ENCODE assay signal across 19 cellular contexts in genomic region chr6:44292661-44293365, GRCh38. TPM values are rescaled to one million over a fixed set of nuclear protein-coding genes. Genes with fewer than 3 reads are reported as not detected.
DNase-seq lines count a peak whose midpoint lies in the region; ATAC-seq lines count a peak whose summit lies in the region.
"Had no signal": no experiment of that assay in that cellular context is flagged by ENCODE, and none has a peak within 500 bp of the region (broad histone marks: within the 10 kb centered on the region; RNA-seq: fewer than 3 reads in every experiment).

No MANE protein-coding gene starts in this region.

- no CpG with 5 or more reads among the region's 4 CpGs for WGBS in trophoblast cell (ENCODE audit: extremely low coverage, insufficient coverage, insufficient read length)

- H3K79me2 ChIP-seq in trophoblast cell (ENCODE audit: control insufficient read depth, insufficient read depth, low read length, poor library complexity): no peaks in the 10 kb centered on the region

- H3K4me1 ChIP-seq in trophoblast cell (ENCODE audit: control insufficient read depth in 1 of 2, insufficient read depth in 2 of 2, low read length in 2 of 2): peaks cover 4 to 6% of the 10 kb centered on the region in 2 experiments
- H3K4me1 ChIP-seq: BLaER1 had no signal

- no peaks in the 10 kb centered on the region for H3K36me3 ChIP-seq in trophoblast cell (ENCODE audit: control insufficient read depth in 1 of 2, insufficient read depth in 2 of 2, low read length in 2 of 2)
- H3K36me3 ChIP-seq: BLaER1 had no signal

- H2AFZ ChIP-seq in trophoblast cell (ENCODE audit: insufficient read depth, low read length, poor library complexity): no peak overlapping the region
- H2AFZ ChIP-seq: GM23338 had no signal

- no peak overlapping the region for H3K18ac ChIP-seq in trophoblast cell (ENCODE audit: low read length)

- no peak overlapping the region for H3K14ac ChIP-seq in trophoblast cell (ENCODE audit: low read length)

- H3K79me1 ChIP-seq in trophoblast cell (ENCODE audit: low read length): no peaks in the 10 kb centered on the region

- H3K27ac ChIP-seq in trophoblast cell (ENCODE audit: low read depth, low read length): no peak overlapping the region
- H3K27ac ChIP-seq: 22Rv1, BLaER1, C4-2B had no signal

- H3K4me3 ChIP-seq in trophoblast cell (ENCODE audit: low read depth, low read length): no peak overlapping the region
- H3K4me3 ChIP-seq: BLaER1, GM23338 had no signal

- H2AK5ac ChIP-seq in trophoblast cell (ENCODE audit: low read length): no peak overlapping the region

- no peak overlapping the region for H2BK5ac ChIP-seq in trophoblast cell (ENCODE audit: low read depth, low read length, poor library complexity)

- no peak overlapping the region for H3K9ac ChIP-seq in trophoblast cell (ENCODE audit: low read length)
- H3K9ac ChIP-seq: BLaER1 had no signal

- no peak for ATAC-seq in HG02885 (IDR thresholded peaks at IDR 0.05; ENCODE audit: poor library complexity, unreplicated experiment)
- ATAC-seq: CD8-positive, alpha-beta T cell; GM23338; HCT116 had no signal

- DNase-seq in ELR (ENCODE audit: low read depth): peak; percentile 69
- DNase-seq in NCI-H446 treated with DMSO at 0.1 percent for 48 hours (lab: John Stamatoyannopoulos, UW): peak; percentile 7
- peak; percentile 63 for DNase-seq in cerebellum (ENCODE audit: low spot score)
- DNase-seq in trophoblast cell: no peak
- DNase-seq in NCI-H774 (lab: John Stamatoyannopoulos, UW): no peak
- DNase-seq: Caco-2; CD4-positive, CD25-positive, alpha-beta regulatory T cell; CD8-positive, alpha-beta T cell; DMS153; DND-41; GF-D8; H9 had no signal

- H3K4me2 ChIP-seq in trophoblast cell (ENCODE audit: low read length): no peak overlapping the region
- H3K4me2 ChIP-seq: BLaER1, GM23338 had no signal

- no peak overlapping the region for H3K4ac ChIP-seq in trophoblast cell (ENCODE audit: low read depth, low read length)

- H2BK120ac ChIP-seq in trophoblast cell (ENCODE audit: insufficient read depth, low read length, poor library complexity): no peak overlapping the region

- no peaks in the 10 kb centered on the region for H3K9me3 ChIP-seq in trophoblast cell (ENCODE audit: insufficient read depth, low read depth, low read length)
- H3K9me3 ChIP-seq: BLaER1, Caco-2 had no signal

- H4K91ac ChIP-seq in trophoblast cell (ENCODE audit: low read depth, low read length): no peak overlapping the region

- H4K8ac ChIP-seq in trophoblast cell (ENCODE audit: low read depth, low read length): no peak overlapping the region

- H3K23ac ChIP-seq in trophoblast cell (ENCODE audit: low read length): no peak overlapping the region

- H3K27me3 ChIP-seq in trophoblast cell (ENCODE audit: insufficient read depth, low read length): peaks cover 23% of the 10 kb centered on the region

- no peak overlapping the region for H2BK12ac ChIP-seq in trophoblast cell (ENCODE audit: low read length)

- H4K12ac ChIP-seq in trophoblast cell (ENCODE audit: low read depth, low read length): no peak overlapping the region

RNA-seq across cellular contexts. Expression of gene AARS2, which starts 20.3 kb away (rescaled TPM):
- 14.7 TPM for total RNA-seq in cerebellum
- 7.1 and 7.3 TPM in 2 replicates for polyA plus RNA-seq in trophoblast cell (2013)

RNA-seq across cellular contexts. Expression of gene TMEM151B, which starts 22.6 kb away (rescaled TPM):
- total RNA-seq in cerebellum: 25.6 TPM
- polyA plus RNA-seq in trophoblast cell (2013): 0.01 TPM in 2 replicates
- total RNA-seq: Caco-2; CD4-positive, CD25-positive, alpha-beta regulatory T cell; CD8-positive, alpha-beta T cell had no signal
- polyA plus RNA-seq: AG04450; CD4-positive, CD25-positive, alpha-beta regulatory T cell had no signal

RNA-seq across cellular contexts. Expression of gene NFKBIE, which starts 27.5 kb away (rescaled TPM):
- total RNA-seq in cerebellum: 4.5 TPM
- 8.6 and 10.1 TPM in 2 replicates for polyA plus RNA-seq in trophoblast cell (2013)

RNA-seq across cellular contexts. Expression of gene SLC35B2, which starts 35.5 kb away (rescaled TPM):
- total RNA-seq in cerebellum: 23.9 TPM
- 48.9 and 52.5 TPM in 2 replicates for polyA plus RNA-seq in trophoblast cell (2013)

RNA-seq across cellular contexts. Expression of gene HSP90AB1, which starts 45.9 kb away (rescaled TPM):
- 210 TPM for total RNA-seq in cerebellum
- polyA plus RNA-seq in trophoblast cell (2013): 916 and 940 TPM in 2 replicates

Comparison
In these comparisons a context has a peak if more than half of its experiments do, and no peak if none do; other contexts are left out.
1. DNase-seq: peak in ELR (single experiment), NCI-H446 treated with DMSO at 0.1 percent for 48 hours (single experiment) and cerebellum (single experiment); none in trophoblast cell (0 of 2) and NCI-H774 (single experiment).